Comparison of ENCODE assay signal across 15 cellular contexts in genomic region chr15:80840173-80841130, GRCh38.
DNase-seq lines count a peak whose midpoint lies in the region; ATAC-seq and TF ChIP-seq lines count a peak whose summit lies in the region.
"Had no signal": no experiment of that assay in that cellular context is flagged by ENCODE, and none has a peak within 500 bp of the region (broad histone marks: within the 10 kb centered on the region; RNA-seq: fewer than 3 reads in every experiment).

No MANE protein-coding gene starts in this region.

- H3K4me2 ChIP-seq in GM23248 (ENCODE audit: unreplicated experiment) = no peak overlapping the region

- peak; percentile 47 for DNase-seq in GM23248
- DNase-seq in endodermal cell = no peak
- DNase-seq in left colon = no peak
- no peak for DNase-seq in sciatic nerve (ENCODE audit: low spot score)
- DNase-seq in activated CD4-positive, alpha-beta T cell treated with anti-CD3 and anti-CD28 coated beads, Interleukin-2, amount 50 U/mL, for 48 hours = no peak
- DNase-seq in RKO (ENCODE audit: low spot score) = no peak
- no peak for DNase-seq in SIG-M5 (lab: John Stamatoyannopoulos, UW)
- DNase-seq: AML-193; CD4-positive, alpha-beta memory T cell; DMS79; KBM-7; NCI-H1092; SJCRH30 had no signal

- peak; percentile 30 for TF ChIP-seq CTCF in endodermal cell (conservative IDR thresholded peaks at IDR 0.05)

- peaks cover 7% of the 10 kb centered on the region for H3K4me1 Mint-ChIP-seq in endodermal cell
- H3K4me1 Mint-ChIP-seq: CD4-positive, alpha-beta memory T cell had no signal

- H3F3A ChIP-seq in GM23248 (ENCODE audit: insufficient read depth) = peaks cover 70% of the 10 kb centered on the region

- H3K4me3 Mint-ChIP-seq in endodermal cell = no peak overlapping the region
- H3K4me3 Mint-ChIP-seq: CD4-positive, alpha-beta memory T cell had no signal

- H3K36me3 ChIP-seq in GM23248 (ENCODE audit: low read depth) (peaks cover 12% of the 10 kb centered on the region; the same call in 1 of the 2 replicates), endodermal cell (ENCODE audit: control insufficient read depth, insufficient read depth, low read length) (no peaks in the 10 kb centered on the region)
- H3K36me3 ChIP-seq: SJCRH30 had no signal

- H3K9me3 ChIP-seq in GM23248 (ENCODE audit: low read depth) = no peaks in the 10 kb centered on the region
- no peaks in the 10 kb centered on the region for H3K9me3 ChIP-seq in endodermal cell (ENCODE audit: control insufficient read depth, low read length)
- H3K9me3 ChIP-seq: SJCRH30 had no signal

- H2AFZ ChIP-seq in GM23248 = no peak overlapping the region

- H3K27ac ChIP-seq in GM23248 = no peak overlapping the region
- H3K27ac ChIP-seq in endodermal cell (ENCODE audit: low read depth, low read length) = no peak overlapping the region
- H3K27ac ChIP-seq: SJCRH30 had no signal

- intact Hi-C loops in left colon (cut with DNase I, micrococcal nuclease) = no loop called here
- intact Hi-C loops in sciatic nerve (cut with DNase I) = loop anchor here (2.0 kb wide), 1 partner anchor 400 kb away; no protein-coding TSS in a partner anchor

- no peak overlapping the region for H3K4me3 ChIP-seq in GM23248
- H3K4me3 ChIP-seq in endodermal cell (ENCODE audit: low read length) = no peak overlapping the region
- H3K4me3 ChIP-seq: GM12878, SJCRH30 had no signal

- WGBS in GM23248 (ENCODE audit: low coverage in 1 of 2, low lambda C conversion rate in 2 of 2, missing lambda C conversion rate in 2 of 2), 2 experiments = 46 to 47% methylated on average over 22 to 23 of the region's 23 CpGs
- 93 to 94% methylated on average over 10 to 23 of the region's 23 CpGs for WGBS in endodermal cell (ENCODE audit: insufficient coverage in 1 of 2, insufficient read length in 1 of 2), 2 experiments

- H3K9ac ChIP-seq in GM23248 (no peak overlapping the region), endodermal cell (ENCODE audit: extremely low read depth, low read length, poor library complexity, severe bottlenecking) (no peak overlapping the region)

- H3K27me3 ChIP-seq in GM23248 (replicated peaks; ENCODE audit: insufficient read depth) = no peaks in the 10 kb centered on the region
- H3K27me3 ChIP-seq in endodermal cell (ENCODE audit: control insufficient read depth, insufficient read depth, low read length, poor library complexity, severe bottlenecking) = no peaks in the 10 kb centered on the region
- H3K27me3 ChIP-seq: SJCRH30 had no signal

- H3K27me3 Mint-ChIP-seq in endodermal cell (ENCODE audit: insufficient read depth) = peaks cover 10% of the 10 kb centered on the region

- ATAC-seq in left colon (peak; percentile 26), sciatic nerve (peak; percentile 10), HG03439 (IDR thresholded peaks at IDR 0.05; ENCODE audit: unreplicated experiment) (no peak)
- ATAC-seq: GM12878 had no signal

- H3K36me3 Mint-ChIP-seq in endodermal cell (ENCODE audit: low read depth) = no peaks in the 10 kb centered on the region
- H3K36me3 Mint-ChIP-seq: CD4-positive, alpha-beta memory T cell had no signal

- no peaks in the 10 kb centered on the region for H3K79me2 ChIP-seq in GM23248 (ENCODE audit: insufficient read depth)

- H4K20me1 ChIP-seq in GM23248 (ENCODE audit: insufficient read depth) = no peaks in the 10 kb centered on the region; the same call in 1 of the 2 replicates

- in situ Hi-C loops in GM23248 (cut with MboI) = no loop called here

- no peak overlapping the region for H3K27ac Mint-ChIP-seq in endodermal cell
- H3K27ac Mint-ChIP-seq: CD4-positive, alpha-beta memory T cell had no signal

- no peaks in the 10 kb centered on the region for H3K9me2 ChIP-seq in GM23248 (ENCODE audit: insufficient read depth)

- H3K4me1 ChIP-seq in GM23248 (ENCODE audit: insufficient read depth) (peaks cover 15% of the 10 kb centered on the region; the same call in 1 of the 2 replicates), endodermal cell (ENCODE audit: control insufficient read depth, insufficient read depth, low read length) (no peaks in the 10 kb centered on the region)

- H3K9me3 Mint-ChIP-seq in endodermal cell = peaks cover 2% of the 10 kb centered on the region
